ENCODE assay signal across 1 cellular context in the genomic region with DNA sequence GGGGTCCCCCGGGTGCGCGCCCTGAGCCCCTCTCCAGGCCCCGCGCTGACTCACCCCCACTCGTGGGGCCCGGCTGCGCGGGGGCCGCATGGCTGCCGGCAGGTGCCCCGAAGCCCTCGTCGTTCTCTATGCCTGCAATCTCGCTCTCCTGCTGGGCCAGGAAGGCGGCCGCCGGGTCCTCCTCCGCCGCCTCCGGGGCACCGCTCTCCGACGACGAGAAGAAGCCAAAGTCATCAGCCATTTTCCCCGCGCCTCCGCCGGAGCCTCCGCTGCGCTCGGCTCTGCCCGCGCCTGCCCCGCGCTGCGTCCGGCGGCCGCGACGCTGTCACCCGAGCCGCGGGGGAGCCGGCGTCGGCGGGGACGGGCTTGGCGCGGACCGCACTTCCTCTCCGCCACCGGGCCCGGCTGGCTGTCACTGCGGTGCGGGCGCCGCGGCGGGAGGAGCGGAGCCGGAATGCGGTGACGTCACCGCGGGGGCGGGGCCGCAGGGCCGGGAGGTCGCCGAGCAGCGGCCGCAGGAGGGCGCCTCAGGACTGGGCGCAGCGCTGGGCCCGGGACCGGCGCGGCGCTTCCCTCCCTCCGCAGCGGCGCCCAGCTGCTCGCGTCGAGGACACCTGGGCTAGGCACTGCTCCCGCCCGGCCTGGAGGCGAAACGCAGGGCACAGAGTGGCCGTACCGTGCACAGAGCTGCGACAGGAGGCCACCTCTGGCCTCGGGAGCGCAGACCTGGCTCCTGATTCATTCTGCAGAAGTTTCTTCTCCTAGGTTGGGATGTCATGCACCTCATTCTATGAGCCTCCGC.
TF ChIP-seq lines count a peak whose summit lies in the region.

A gene with protein sequence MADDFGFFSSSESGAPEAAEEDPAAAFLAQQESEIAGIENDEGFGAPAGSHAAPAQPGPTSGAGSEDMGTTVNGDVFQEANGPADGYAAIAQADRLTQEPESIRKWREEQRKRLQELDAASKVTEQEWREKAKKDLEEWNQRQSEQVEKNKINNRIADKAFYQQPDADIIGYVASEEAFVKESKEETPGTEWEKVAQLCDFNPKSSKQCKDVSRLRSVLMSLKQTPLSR (minus strand): TSS at position 417 of the 802 bp plus-strand sequence. CDS start 176 bp downstream, at position 241.

TF ChIP-seq in HepG2, 621 proteins besides CTCF, POLR2A, EP300 and RAD21 (continued from another document and continues in another):
- TF ChIP-seq, protein P1, sequence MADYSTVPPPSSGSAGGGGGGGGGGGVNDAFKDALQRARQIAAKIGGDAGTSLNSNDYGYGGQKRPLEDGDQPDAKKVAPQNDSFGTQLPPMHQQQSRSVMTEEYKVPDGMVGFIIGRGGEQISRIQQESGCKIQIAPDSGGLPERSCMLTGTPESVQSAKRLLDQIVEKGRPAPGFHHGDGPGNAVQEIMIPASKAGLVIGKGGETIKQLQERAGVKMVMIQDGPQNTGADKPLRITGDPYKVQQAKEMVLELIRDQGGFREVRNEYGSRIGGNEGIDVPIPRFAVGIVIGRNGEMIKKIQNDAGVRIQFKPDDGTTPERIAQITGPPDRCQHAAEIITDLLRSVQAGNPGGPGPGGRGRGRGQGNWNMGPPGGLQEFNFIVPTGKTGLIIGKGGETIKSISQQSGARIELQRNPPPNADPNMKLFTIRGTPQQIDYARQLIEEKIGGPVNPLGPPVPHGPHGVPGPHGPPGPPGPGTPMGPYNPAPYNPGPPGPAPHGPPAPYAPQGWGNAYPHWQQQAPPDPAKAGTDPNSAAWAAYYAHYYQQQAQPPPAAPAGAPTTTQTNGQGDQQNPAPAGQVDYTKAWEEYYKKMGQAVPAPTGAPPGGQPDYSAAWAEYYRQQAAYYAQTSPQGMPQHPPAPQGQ (CRISPR knock-in tag; IDR thresholded peaks at IDR 0.05; ENCODE audit: borderline replicate concordance) = no peak
- TF ChIP-seq, protein P2, sequence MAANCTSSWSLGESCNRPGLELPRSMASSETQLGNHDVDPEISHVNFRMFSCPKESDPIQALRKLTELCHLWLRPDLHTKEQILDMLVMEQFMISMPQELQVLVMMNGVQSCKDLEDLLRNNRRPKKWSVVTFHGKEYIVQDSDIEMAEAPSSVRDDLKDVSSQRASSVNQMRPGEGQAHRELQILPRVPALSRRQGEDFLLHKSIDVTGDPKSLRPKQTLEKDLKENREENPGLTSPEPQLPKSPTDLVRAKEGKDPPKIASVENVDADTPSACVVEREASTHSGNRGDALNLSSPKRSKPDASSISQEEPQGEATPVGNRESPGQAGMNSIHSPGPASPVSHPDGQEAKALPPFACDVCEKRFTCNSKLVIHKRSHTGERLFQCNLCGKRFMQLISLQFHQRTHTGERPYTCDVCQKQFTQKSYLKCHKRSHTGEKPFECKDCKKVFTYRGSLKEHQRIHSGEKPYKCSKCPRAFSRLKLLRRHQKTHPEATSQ (CRISPR knock-in tag; IDR thresholded peaks at IDR 0.05; ENCODE audit: borderline replicate concordance) = 0 out of 2 replicates have a peak, but pooled peaks have one; percentile 49
- TF ChIP-seq, protein P3, sequence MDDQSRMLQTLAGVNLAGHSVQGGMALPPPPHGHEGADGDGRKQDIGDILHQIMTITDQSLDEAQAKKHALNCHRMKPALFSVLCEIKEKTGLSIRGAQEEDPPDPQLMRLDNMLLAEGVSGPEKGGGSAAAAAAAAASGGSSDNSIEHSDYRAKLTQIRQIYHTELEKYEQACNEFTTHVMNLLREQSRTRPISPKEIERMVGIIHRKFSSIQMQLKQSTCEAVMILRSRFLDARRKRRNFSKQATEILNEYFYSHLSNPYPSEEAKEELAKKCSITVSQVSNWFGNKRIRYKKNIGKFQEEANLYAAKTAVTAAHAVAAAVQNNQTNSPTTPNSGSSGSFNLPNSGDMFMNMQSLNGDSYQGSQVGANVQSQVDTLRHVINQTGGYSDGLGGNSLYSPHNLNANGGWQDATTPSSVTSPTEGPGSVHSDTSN (CRISPR knock-in tag; IDR thresholded peaks at IDR 0.05; ENCODE audit: borderline replicate concordance) = peak; percentile 37; the same call in 1 of the 2 replicates
- TF ChIP-seq GATA4 (IDR thresholded peaks at IDR 0.05; ENCODE audit: borderline replicate concordance, low read depth) (no peak), CENPX (CRISPR knock-in tag; IDR thresholded peaks at IDR 0.05) (no peak), ZKSCAN8 (CRISPR knock-in tag; IDR thresholded peaks at IDR 0.05; ENCODE audit: borderline replicate concordance) (no peak), ZNF326 (CRISPR knock-in tag; IDR thresholded peaks at IDR 0.05; ENCODE audit: borderline replicate concordance) (no peak), THAP11 (CRISPR knock-in tag; IDR thresholded peaks at IDR 0.05) (peak; percentile 79), SIX4 (CRISPR knock-in tag; IDR thresholded peaks at IDR 0.05) (no peak; the same call in 1 of the 2 replicates), CCDC6 (CRISPR knock-in tag; IDR thresholded peaks at IDR 0.05) (peak; percentile 99), ZNF20 (CRISPR knock-in tag; IDR thresholded peaks at IDR 0.05) (no peak), NPAS2 (CRISPR knock-in tag; IDR thresholded peaks at IDR 0.05; ENCODE audit: borderline replicate concordance) (no peak), CCAR2 (optimal IDR thresholded peaks at IDR 0.05; ENCODE audit: low read depth, low read length) (no peak), NFATC3 (CRISPR knock-in tag; IDR thresholded peaks at IDR 0.05) (no peak), IRX3 (CRISPR knock-in tag; IDR thresholded peaks at IDR 0.05; ENCODE audit: borderline replicate concordance, low read depth) (0 out of 2 replicates have a peak, but pooled peaks have one; percentile 33), MEF2D (CRISPR knock-in tag; IDR thresholded peaks at IDR 0.05) (no peak), RCOR2 (CRISPR knock-in tag; IDR thresholded peaks at IDR 0.05) (no peak), NR2F6 (IDR thresholded peaks at IDR 0.05) (no peak), NR2F6 (CRISPR knock-in tag; IDR thresholded peaks at IDR 0.05) (no peak), PRMT3 (CRISPR knock-in tag; IDR thresholded peaks at IDR 0.05; ENCODE audit: borderline replicate concordance, low read depth) (peak; percentile 25; the same call in 1 of the 2 replicates), ZNF879 (CRISPR knock-in tag; IDR thresholded peaks at IDR 0.05) (no peak), ZNF331 (CRISPR knock-in tag; IDR thresholded peaks at IDR 0.05) (peak; percentile 88), ASH2L (IDR thresholded peaks at IDR 0.05; ENCODE audit: insufficient read length, low read depth, low read length) (peak; percentile 72), ZNF350 (CRISPR knock-in tag; IDR thresholded peaks at IDR 0.05; ENCODE audit: borderline replicate concordance, low read depth) (0 out of 2 replicates have a peak, but pooled peaks have one; percentile 21), SATB2 (CRISPR knock-in tag; IDR thresholded peaks at IDR 0.05) (no peak), ZNF780A (CRISPR knock-in tag; IDR thresholded peaks at IDR 0.05) (no peak), SIN3B (IDR thresholded peaks at IDR 0.05; ENCODE audit: low read length) (no peak), STAG1 (CRISPR knock-in tag; IDR thresholded peaks at IDR 0.05) (peak; percentile 92), ZNF432 (CRISPR knock-in tag; IDR thresholded peaks at IDR 0.05; ENCODE audit: borderline replicate concordance) (no peak), ZIK1 (CRISPR knock-in tag; IDR thresholded peaks at IDR 0.05; ENCODE audit: borderline replicate concordance, low read depth) (peak; percentile 71; the same call in 1 of the 2 replicates), ZNF777 (CRISPR knock-in tag; IDR thresholded peaks at IDR 0.05) (peak; percentile 63), KLF12 (CRISPR knock-in tag; IDR thresholded peaks at IDR 0.05; ENCODE audit: borderline replicate concordance) (no peak), SPEN (CRISPR knock-in tag; IDR thresholded peaks at IDR 0.05; ENCODE audit: low read depth) (peak; percentile 64), ZNF3 (CRISPR knock-in tag; IDR thresholded peaks at IDR 0.05) (no peak), KAT2B (IDR thresholded peaks at IDR 0.05; ENCODE audit: borderline replicate concordance, low read depth, low read length) (no peak), ZFP41 (CRISPR knock-in tag; IDR thresholded peaks at IDR 0.05; ENCODE audit: borderline replicate concordance) (0 out of 2 replicates have a peak, but pooled peaks have one; percentile 12), HNRNPUL1 (IDR thresholded peaks at IDR 0.05; ENCODE audit: low read depth, low read length) (no peak), ZNF33A (CRISPR knock-in tag; IDR thresholded peaks at IDR 0.05; ENCODE audit: borderline replicate concordance) (no peak), SRSF4 (IDR thresholded peaks at IDR 0.05; ENCODE audit: low read depth, low read length, poor library complexity, severe bottlenecking) (no peak)
- TF ChIP-seq, protein P4, sequence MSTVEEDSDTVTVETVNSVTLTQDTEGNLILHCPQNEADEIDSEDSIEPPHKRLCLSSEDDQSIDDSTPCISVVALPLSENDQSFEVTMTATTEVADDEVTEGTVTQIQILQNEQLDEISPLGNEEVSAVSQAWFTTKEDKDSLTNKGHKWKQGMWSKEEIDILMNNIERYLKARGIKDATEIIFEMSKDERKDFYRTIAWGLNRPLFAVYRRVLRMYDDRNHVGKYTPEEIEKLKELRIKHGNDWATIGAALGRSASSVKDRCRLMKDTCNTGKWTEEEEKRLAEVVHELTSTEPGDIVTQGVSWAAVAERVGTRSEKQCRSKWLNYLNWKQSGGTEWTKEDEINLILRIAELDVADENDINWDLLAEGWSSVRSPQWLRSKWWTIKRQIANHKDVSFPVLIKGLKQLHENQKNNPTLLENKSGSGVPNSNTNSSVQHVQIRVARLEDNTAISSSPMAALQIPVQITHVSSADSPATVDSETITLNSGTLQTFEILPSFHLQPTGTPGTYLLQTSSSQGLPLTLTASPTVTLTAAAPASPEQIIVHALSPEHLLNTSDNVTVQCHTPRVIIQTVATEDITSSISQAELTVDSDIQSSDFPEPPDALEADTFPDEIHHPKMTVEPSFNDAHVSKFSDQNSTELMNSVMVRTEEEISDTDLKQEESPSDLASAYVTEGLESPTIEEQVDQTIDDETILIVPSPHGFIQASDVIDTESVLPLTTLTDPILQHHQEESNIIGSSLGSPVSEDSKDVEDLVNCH (CRISPR knock-in tag; IDR thresholded peaks at IDR 0.05) = no peak
- TF ChIP-seq, protein P5, sequence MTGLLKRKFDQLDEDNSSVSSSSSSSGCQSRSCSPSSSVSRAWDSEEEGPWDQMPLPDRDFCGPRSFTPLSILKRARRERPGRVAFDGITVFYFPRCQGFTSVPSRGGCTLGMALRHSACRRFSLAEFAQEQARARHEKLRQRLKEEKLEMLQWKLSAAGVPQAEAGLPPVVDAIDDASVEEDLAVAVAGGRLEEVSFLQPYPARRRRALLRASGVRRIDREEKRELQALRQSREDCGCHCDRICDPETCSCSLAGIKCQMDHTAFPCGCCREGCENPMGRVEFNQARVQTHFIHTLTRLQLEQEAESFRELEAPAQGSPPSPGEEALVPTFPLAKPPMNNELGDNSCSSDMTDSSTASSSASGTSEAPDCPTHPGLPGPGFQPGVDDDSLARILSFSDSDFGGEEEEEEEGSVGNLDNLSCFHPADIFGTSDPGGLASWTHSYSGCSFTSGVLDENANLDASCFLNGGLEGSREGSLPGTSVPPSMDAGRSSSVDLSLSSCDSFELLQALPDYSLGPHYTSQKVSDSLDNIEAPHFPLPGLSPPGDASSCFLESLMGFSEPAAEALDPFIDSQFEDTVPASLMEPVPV (CRISPR knock-in tag; IDR thresholded peaks at IDR 0.05) = no peak; the same call in 1 of the 2 replicates
- TF ChIP-seq, protein P6, sequence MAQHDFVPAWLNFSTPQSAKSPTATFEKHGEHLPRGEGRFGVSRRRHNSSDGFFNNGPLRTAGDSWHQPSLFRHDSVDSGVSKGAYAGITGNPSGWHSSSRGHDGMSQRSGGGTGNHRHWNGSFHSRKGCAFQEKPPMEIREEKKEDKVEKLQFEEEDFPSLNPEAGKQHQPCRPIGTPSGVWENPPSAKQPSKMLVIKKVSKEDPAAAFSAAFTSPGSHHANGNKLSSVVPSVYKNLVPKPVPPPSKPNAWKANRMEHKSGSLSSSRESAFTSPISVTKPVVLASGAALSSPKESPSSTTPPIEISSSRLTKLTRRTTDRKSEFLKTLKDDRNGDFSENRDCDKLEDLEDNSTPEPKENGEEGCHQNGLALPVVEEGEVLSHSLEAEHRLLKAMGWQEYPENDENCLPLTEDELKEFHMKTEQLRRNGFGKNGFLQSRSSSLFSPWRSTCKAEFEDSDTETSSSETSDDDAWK (CRISPR knock-in tag; IDR thresholded peaks at IDR 0.05) = no peak
- TF ChIP-seq, protein P7, sequence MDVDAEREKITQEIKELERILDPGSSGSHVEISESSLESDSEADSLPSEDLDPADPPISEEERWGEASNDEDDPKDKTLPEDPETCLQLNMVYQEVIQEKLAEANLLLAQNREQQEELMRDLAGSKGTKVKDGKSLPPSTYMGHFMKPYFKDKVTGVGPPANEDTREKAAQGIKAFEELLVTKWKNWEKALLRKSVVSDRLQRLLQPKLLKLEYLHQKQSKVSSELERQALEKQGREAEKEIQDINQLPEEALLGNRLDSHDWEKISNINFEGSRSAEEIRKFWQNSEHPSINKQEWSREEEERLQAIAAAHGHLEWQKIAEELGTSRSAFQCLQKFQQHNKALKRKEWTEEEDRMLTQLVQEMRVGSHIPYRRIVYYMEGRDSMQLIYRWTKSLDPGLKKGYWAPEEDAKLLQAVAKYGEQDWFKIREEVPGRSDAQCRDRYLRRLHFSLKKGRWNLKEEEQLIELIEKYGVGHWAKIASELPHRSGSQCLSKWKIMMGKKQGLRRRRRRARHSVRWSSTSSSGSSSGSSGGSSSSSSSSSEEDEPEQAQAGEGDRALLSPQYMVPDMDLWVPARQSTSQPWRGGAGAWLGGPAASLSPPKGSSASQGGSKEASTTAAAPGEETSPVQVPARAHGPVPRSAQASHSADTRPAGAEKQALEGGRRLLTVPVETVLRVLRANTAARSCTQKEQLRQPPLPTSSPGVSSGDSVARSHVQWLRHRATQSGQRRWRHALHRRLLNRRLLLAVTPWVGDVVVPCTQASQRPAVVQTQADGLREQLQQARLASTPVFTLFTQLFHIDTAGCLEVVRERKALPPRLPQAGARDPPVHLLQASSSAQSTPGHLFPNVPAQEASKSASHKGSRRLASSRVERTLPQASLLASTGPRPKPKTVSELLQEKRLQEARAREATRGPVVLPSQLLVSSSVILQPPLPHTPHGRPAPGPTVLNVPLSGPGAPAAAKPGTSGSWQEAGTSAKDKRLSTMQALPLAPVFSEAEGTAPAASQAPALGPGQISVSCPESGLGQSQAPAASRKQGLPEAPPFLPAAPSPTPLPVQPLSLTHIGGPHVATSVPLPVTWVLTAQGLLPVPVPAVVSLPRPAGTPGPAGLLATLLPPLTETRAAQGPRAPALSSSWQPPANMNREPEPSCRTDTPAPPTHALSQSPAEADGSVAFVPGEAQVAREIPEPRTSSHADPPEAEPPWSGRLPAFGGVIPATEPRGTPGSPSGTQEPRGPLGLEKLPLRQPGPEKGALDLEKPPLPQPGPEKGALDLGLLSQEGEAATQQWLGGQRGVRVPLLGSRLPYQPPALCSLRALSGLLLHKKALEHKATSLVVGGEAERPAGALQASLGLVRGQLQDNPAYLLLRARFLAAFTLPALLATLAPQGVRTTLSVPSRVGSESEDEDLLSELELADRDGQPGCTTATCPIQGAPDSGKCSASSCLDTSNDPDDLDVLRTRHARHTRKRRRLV (CRISPR knock-in tag; IDR thresholded peaks at IDR 0.05) = no peak
- TF ChIP-seq, protein P8, sequence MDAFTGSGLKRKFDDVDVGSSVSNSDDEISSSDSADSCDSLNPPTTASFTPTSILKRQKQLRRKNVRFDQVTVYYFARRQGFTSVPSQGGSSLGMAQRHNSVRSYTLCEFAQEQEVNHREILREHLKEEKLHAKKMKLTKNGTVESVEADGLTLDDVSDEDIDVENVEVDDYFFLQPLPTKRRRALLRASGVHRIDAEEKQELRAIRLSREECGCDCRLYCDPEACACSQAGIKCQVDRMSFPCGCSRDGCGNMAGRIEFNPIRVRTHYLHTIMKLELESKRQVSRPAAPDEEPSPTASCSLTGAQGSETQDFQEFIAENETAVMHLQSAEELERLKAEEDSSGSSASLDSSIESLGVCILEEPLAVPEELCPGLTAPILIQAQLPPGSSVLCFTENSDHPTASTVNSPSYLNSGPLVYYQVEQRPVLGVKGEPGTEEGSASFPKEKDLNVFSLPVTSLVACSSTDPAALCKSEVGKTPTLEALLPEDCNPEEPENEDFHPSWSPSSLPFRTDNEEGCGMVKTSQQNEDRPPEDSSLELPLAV (CRISPR knock-in tag; conservative IDR thresholded peaks at IDR 0.05; ENCODE audit: low read depth) = no peak
